13 cellular contexts compared by ENCODE assay signal in the genomic region with DNA sequence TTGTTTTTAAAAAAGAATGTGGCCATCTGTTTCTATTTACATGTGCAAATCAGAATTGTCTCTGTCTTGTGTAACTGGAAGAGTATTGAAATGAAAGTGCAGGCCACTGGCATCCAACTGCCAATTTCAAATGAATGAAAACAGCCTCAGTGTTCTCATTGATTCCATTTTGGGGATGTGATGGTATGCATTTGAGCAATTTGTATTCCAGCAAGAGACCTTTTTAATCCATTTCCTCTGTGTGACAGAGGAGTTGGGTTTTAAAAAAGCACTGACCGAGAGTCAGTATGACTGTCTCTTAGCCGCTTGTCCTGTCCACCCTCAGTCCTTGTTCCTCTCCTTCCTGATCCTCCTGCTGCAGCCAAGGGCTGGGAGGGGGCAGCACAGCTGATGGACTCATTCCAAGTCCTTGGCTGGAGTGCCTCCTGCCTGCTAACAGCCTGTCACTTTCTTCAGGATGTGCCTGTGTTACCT. TPM values are rescaled to one million over a fixed set of nuclear protein-coding genes. Genes with fewer than 3 reads are reported as not detected.
DNase-seq lines count a peak whose midpoint lies in the region; ATAC-seq and TF ChIP-seq lines count a peak whose summit lies in the region.
"Had no signal": no experiment of that assay in that cellular context is flagged by ENCODE, and none has a peak within 500 bp of the region (broad histone marks: within the 10 kb centered on the region; RNA-seq: fewer than 3 reads in every experiment).

No MANE protein-coding gene starts in this region.

- no peak for DNase-seq in CD8-positive, alpha-beta T cell
- DNase-seq in NCI-H524 treated with DMSO at 0.1 percent for 48 hours (lab: John Stamatoyannopoulos, UW) = peak; percentile 15
- peak; percentile 68 for DNase-seq in endodermal cell
- no peak for DNase-seq in activated CD8-positive, alpha-beta memory T cell treated with anti-CD3 and anti-CD28 coated beads, Interleukin-2, amount 10 ng/mL, durations not matched to agents 7 days and 5 days
- no peak for DNase-seq in activated T-cell treated with anti-CD3 and anti-CD28 coated beads, Interleukin-2, amount 50 U/mL, for 1 hour
- no peak for DNase-seq in NCI-H146 treated with DMSO at 0.1 percent for 48 hours (lab: John Stamatoyannopoulos, UW; ENCODE audit: unreplicated experiment)
- DNase-seq: naive thymus-derived CD4-positive, alpha-beta T cell; NCI-H2029 treated with DMSO at 0.1 percent for 48 hours; stimulated activated CD4-positive, alpha-beta T cell treated with anti-CD3 and anti-CD28 coated beads, Interleukin-4, amount 100 ng/mL, for 1 hour had no signal

- peak overlapping the region; percentile 35 for H3K27ac Mint-ChIP-seq in CD8-positive, alpha-beta T cell
- H3K27ac Mint-ChIP-seq in endodermal cell = no peak overlapping the region
- H3K27ac Mint-ChIP-seq in nephron = peak overlapping the region; percentile 70 to 96 (median 79)
- H3K27ac Mint-ChIP-seq in activated CD8-positive, alpha-beta memory T cell treated with anti-CD3 and anti-CD28 coated beads, Interleukin-2, amount 10 ng/mL, durations not matched to agents 7 days and 5 days = no peak overlapping the region
- H3K27ac Mint-ChIP-seq: naive thymus-derived CD4-positive, alpha-beta T cell had no signal

- no peaks in the 10 kb centered on the region for H3K9me3 ChIP-seq in CD8-positive, alpha-beta T cell (ENCODE audit: low read length)
- no peaks in the 10 kb centered on the region for H3K9me3 ChIP-seq in endodermal cell (ENCODE audit: control insufficient read depth, low read length)
- H3K9me3 ChIP-seq: thoracic aorta had no signal

- CTCF ChIA-PET in CD8-positive, alpha-beta T cell (lab: Charles Lee) = no interaction called here
- CTCF ChIA-PET in activated CD8-positive, alpha-beta memory T cell treated with anti-CD3 and anti-CD28 coated beads, Interleukin-2, amount 10 ng/mL, durations not matched to agents 7 days and 5 days (lab: Charles Lee) = interaction anchor here (0.6 kb wide), 1 partner anchor 842 kb away, joined by 3 read pairs; no protein-coding TSS in a partner anchor

- no peaks in the 10 kb centered on the region for H3K36me3 ChIP-seq in CD8-positive, alpha-beta T cell (ENCODE audit: insufficient read depth, low read length)
- H3K36me3 ChIP-seq in endodermal cell (ENCODE audit: control insufficient read depth, insufficient read depth, low read length) = no peaks in the 10 kb centered on the region
- H3K36me3 ChIP-seq: thoracic aorta had no signal

- POLR2A ChIA-PET in CD8-positive, alpha-beta T cell (lab: Charles Lee) = no interaction called here

- H3K4me3 ChIP-seq in CD8-positive, alpha-beta T cell (ENCODE audit: low read depth, low read length) = no peak overlapping the region
- no peak overlapping the region for H3K4me3 ChIP-seq in endodermal cell (ENCODE audit: low read length)
- H3K4me3 ChIP-seq: thoracic aorta had no signal

- no peak overlapping the region for H3K4me3 Mint-ChIP-seq in CD8-positive, alpha-beta T cell
- no peak overlapping the region for H3K4me3 Mint-ChIP-seq in endodermal cell
- H3K4me3 Mint-ChIP-seq in nephron = no peak overlapping the region
- no peak overlapping the region for H3K4me3 Mint-ChIP-seq in activated CD8-positive, alpha-beta memory T cell treated with anti-CD3 and anti-CD28 coated beads, Interleukin-2, amount 10 ng/mL, durations not matched to agents 7 days and 5 days
- H3K4me3 Mint-ChIP-seq: naive thymus-derived CD4-positive, alpha-beta T cell had no signal

- H3K27ac ChIP-seq in CD8-positive, alpha-beta T cell (ENCODE audit: low read depth, low read length) = no peak overlapping the region
- no peak overlapping the region for H3K27ac ChIP-seq in endodermal cell (ENCODE audit: low read depth, low read length)
- H3K27ac ChIP-seq: HL-60 had no signal

- no peaks in the 10 kb centered on the region for H3K36me3 Mint-ChIP-seq in CD8-positive, alpha-beta T cell
- no peaks in the 10 kb centered on the region for H3K36me3 Mint-ChIP-seq in endodermal cell (ENCODE audit: low read depth)
- peaks cover 3% of the 10 kb centered on the region for H3K36me3 Mint-ChIP-seq in nephron (ENCODE audit: low read depth)
- H3K36me3 Mint-ChIP-seq in activated CD8-positive, alpha-beta memory T cell treated with anti-CD3 and anti-CD28 coated beads, Interleukin-2, amount 10 ng/mL, durations not matched to agents 7 days and 5 days = no peaks in the 10 kb centered on the region
- H3K36me3 Mint-ChIP-seq: naive thymus-derived CD4-positive, alpha-beta T cell had no signal

- H3K9me3 Mint-ChIP-seq in CD8-positive, alpha-beta T cell = no peaks in the 10 kb centered on the region
- H3K9me3 Mint-ChIP-seq in endodermal cell (no peaks in the 10 kb centered on the region), nephron (no peaks in the 10 kb centered on the region)
- no peaks in the 10 kb centered on the region for H3K9me3 Mint-ChIP-seq in activated CD8-positive, alpha-beta memory T cell treated with anti-CD3 and anti-CD28 coated beads, Interleukin-2, amount 10 ng/mL, durations not matched to agents 7 days and 5 days (ENCODE audit: low read depth)
- H3K9me3 Mint-ChIP-seq: naive thymus-derived CD4-positive, alpha-beta T cell had no signal

- H3K4me1 ChIP-seq in CD8-positive, alpha-beta T cell (ENCODE audit: insufficient read depth, low read length) = no peaks in the 10 kb centered on the region
- no peaks in the 10 kb centered on the region for H3K4me1 ChIP-seq in endodermal cell (ENCODE audit: control insufficient read depth, insufficient read depth, low read length)

- no peak for ATAC-seq in CD8-positive, alpha-beta T cell
- ATAC-seq in activated CD8-positive, alpha-beta memory T cell treated with anti-CD3 and anti-CD28 coated beads, Interleukin-2, amount 10 ng/mL, durations not matched to agents 7 days and 5 days = no peak
- no peak for ATAC-seq in HG03159 (IDR thresholded peaks at IDR 0.05; ENCODE audit: unreplicated experiment)
- ATAC-seq: naive thymus-derived CD4-positive, alpha-beta T cell had no signal

- no peaks in the 10 kb centered on the region for H3K4me1 Mint-ChIP-seq in CD8-positive, alpha-beta T cell (ENCODE audit: low read depth)
- peaks cover 9% of the 10 kb centered on the region for H3K4me1 Mint-ChIP-seq in endodermal cell
- peaks cover 68% of the 10 kb centered on the region for H3K4me1 Mint-ChIP-seq in nephron
- H3K4me1 Mint-ChIP-seq in activated CD8-positive, alpha-beta memory T cell treated with anti-CD3 and anti-CD28 coated beads, Interleukin-2, amount 10 ng/mL, durations not matched to agents 7 days and 5 days = no peaks in the 10 kb centered on the region

- peaks cover 6% of the 10 kb centered on the region for H3K27me3 Mint-ChIP-seq in CD8-positive, alpha-beta T cell (ENCODE audit: low read depth)
- H3K27me3 Mint-ChIP-seq in endodermal cell (ENCODE audit: insufficient read depth) = peaks cover 7% of the 10 kb centered on the region
- H3K27me3 Mint-ChIP-seq in nephron (ENCODE audit: low read depth) = peaks cover 3% of the 10 kb centered on the region
- peaks cover 17% of the 10 kb centered on the region for H3K27me3 Mint-ChIP-seq in activated CD8-positive, alpha-beta memory T cell treated with anti-CD3 and anti-CD28 coated beads, Interleukin-2, amount 10 ng/mL, durations not matched to agents 7 days and 5 days

- WGBS in endodermal cell (ENCODE audit: insufficient coverage in 1 of 2, insufficient read length in 1 of 2), 2 experiments = 41% methylated on average over 2 of the region's 2 CpGs; no CpG with 5 or more reads in 1 of the 2 experiments

- no peak overlapping the region for H3K9ac ChIP-seq in endodermal cell (ENCODE audit: extremely low read depth, low read length, poor library complexity, severe bottlenecking)

- H3K27me3 ChIP-seq in CD8-positive, alpha-beta T cell (ENCODE audit: insufficient read depth, low read length) = no peaks in the 10 kb centered on the region
- no peaks in the 10 kb centered on the region for H3K27me3 ChIP-seq in endodermal cell (ENCODE audit: control insufficient read depth, insufficient read depth, low read length, poor library complexity, severe bottlenecking)

- TF ChIP-seq CTCF in CD8-positive, alpha-beta T cell (IDR thresholded peaks at IDR 0.05) = no peak
- no peak for TF ChIP-seq CTCF in endodermal cell (conservative IDR thresholded peaks at IDR 0.05)
- no peak for TF ChIP-seq CTCF in nephron (IDR thresholded peaks at IDR 0.05; ENCODE audit: unreplicated experiment in 3 of 3)

- intact Hi-C loops in CD8-positive, alpha-beta T cell (cut with DNase I, micrococcal nuclease) = no loop called here

RNA-seq across cellular contexts. Expression of a gene that starts 50.0 kb away (rescaled TPM):
- not detected for total RNA-seq in CD8-positive, alpha-beta T cell
- 10 to 100 TPM; 11.8 to 20.4 TPM for total RNA-seq in endodermal cell
- 45.7 TPM for polyA plus RNA-seq in endodermal cell (2013, experiment 1 of 2)
- 45.8 TPM for polyA plus RNA-seq in endodermal cell (2013, experiment 2 of 2)
- under 1 TPM; 0.33 to 0.44 TPM for total RNA-seq in activated CD8-positive, alpha-beta memory T cell treated with anti-CD3 and anti-CD28 coated beads, Interleukin-2, amount 10 ng/mL, durations not matched to agents 7 days and 5 days
- polyA plus RNA-seq: naive thymus-derived CD4-positive, alpha-beta T cell had no signal

Comparison
In these comparisons a context has a peak if more than half of its experiments do, and no peak if none do; other contexts are left out.
1. DNase-seq: peak in NCI-H524 treated with DMSO at 0.1 percent for 48 hours (single experiment) and endodermal cell (single experiment); none in CD8-positive, alpha-beta T cell (0 of 7), activated CD8-positive, alpha-beta memory T cell treated with anti-CD3 and anti-CD28 coated beads, Interleukin-2, amount 10 ng/mL, durations not matched to agents 7 days and 5 days (single experiment), activated T-cell treated with anti-CD3 and anti-CD28 coated beads, Interleukin-2, amount 50 U/mL, for 1 hour (single experiment) and NCI-H146 treated with DMSO at 0.1 percent for 48 hours (single experiment).
2. H3K27ac Mint-ChIP-seq: peak in CD8-positive, alpha-beta T cell (single experiment) and nephron (3 of 3); none in endodermal cell (single experiment) and activated CD8-positive, alpha-beta memory T cell treated with anti-CD3 and anti-CD28 coated beads, Interleukin-2, amount 10 ng/mL, durations not matched to agents 7 days and 5 days (single experiment).
3. RNA of a gene that starts 50.0 kb away (total RNA-seq): 11.8 to 20.4 TPM in endodermal cell; 0.33 to 0.44 TPM in activated CD8-positive, alpha-beta memory T cell treated with anti-CD3 and anti-CD28 coated beads, Interleukin-2, amount 10 ng/mL, durations not matched to agents 7 days and 5 days and not detected in CD8-positive, alpha-beta T cell; every median in the first group is over 4 times any median in the second.